Comparison of ENCODE assay signal across 11 cellular contexts in genomic region chr19:55275851-55276719, GRCh38. TPM values are rescaled to one million over a fixed set of nuclear protein-coding genes. Genes with fewer than 3 reads are reported as not detected.
DNase-seq lines count a peak whose midpoint lies in the region; ATAC-seq and TF ChIP-seq lines count a peak whose summit lies in the region.
"Had no signal": no experiment of that assay in that cellular context is flagged by ENCODE, and none has a peak within 500 bp of the region (broad histone marks: within the 10 kb centered on the region; RNA-seq: fewer than 3 reads in every experiment).

No MANE protein-coding gene starts in this region.

- H3K4me3 ChIP-seq in CD4-positive, CD25-positive, alpha-beta regulatory T cell (ENCODE audit: low read depth, low read length) = no peak overlapping the region
- no peak overlapping the region for H3K4me3 ChIP-seq in SJCRH30

- H3K36me3 ChIP-seq in CD4-positive, CD25-positive, alpha-beta regulatory T cell (ENCODE audit: control insufficient read depth, insufficient read depth, low read length) = peaks cover 25% of the 10 kb centered on the region
- peaks cover 6% of the 10 kb centered on the region; the same call in 1 of the 2 replicates for H3K36me3 ChIP-seq in SJCRH30

- no peak overlapping the region for H3K18ac ChIP-seq in H9 (ENCODE audit: insufficient read length, low read depth, low read length)

- H4K91ac ChIP-seq in H9 (ENCODE audit: insufficient read length, low read depth, low read length) = no peak overlapping the region

- no peak overlapping the region for H2AFZ ChIP-seq in H9 (ENCODE audit: low read length)

- H2BK15ac ChIP-seq in H9 (ENCODE audit: low read depth, low read length) = no peak overlapping the region

- no peak overlapping the region for H4K5ac ChIP-seq in H9 (ENCODE audit: insufficient read length, low read depth, low read length)

- peaks cover 4% of the 10 kb centered on the region for H3K23me2 ChIP-seq in H9 (ENCODE audit: insufficient read length, low read depth, low read length, poor library complexity, severe bottlenecking)

- H3K4ac ChIP-seq in H9 (ENCODE audit: low read depth, low read length) = no peak overlapping the region

- H3K79me1 ChIP-seq in H9 (ENCODE audit: insufficient read depth, low read depth, low read length, poor library complexity, severe bottlenecking) = no peaks in the 10 kb centered on the region

- no peak overlapping the region for H3T11ph ChIP-seq in H9 (ENCODE audit: low read length)

- no peak overlapping the region for H3K23ac ChIP-seq in H9 (ENCODE audit: insufficient read length, low read depth, low read length)

- no peak for ATAC-seq in CD4-positive, CD25-positive, alpha-beta regulatory T cell (ENCODE audit: low read depth in 2 of 2)
- ATAC-seq in GM18909 (IDR thresholded peaks at IDR 0.05; ENCODE audit: poor library complexity, unreplicated experiment) = peak; percentile 48
- peak; percentile 57 for ATAC-seq in HG02938 (IDR thresholded peaks at IDR 0.05; ENCODE audit: unreplicated experiment)
- ATAC-seq in T-helper 17 cell = no peak

- H2BK5ac ChIP-seq in H9 (ENCODE audit: insufficient read length, low read length) = no peak overlapping the region

- no peak overlapping the region for H3K14ac ChIP-seq in H9 (ENCODE audit: insufficient read depth, low read length)

- no CpG with 5 or more reads among the region's 17 CpGs for WGBS in H9 (ENCODE audit: extremely low coverage, insufficient read length, low lambda C conversion rate)

- peaks cover 33% of the 10 kb centered on the region for H3K4me1 ChIP-seq in CD4-positive, CD25-positive, alpha-beta regulatory T cell (ENCODE audit: control insufficient read depth, insufficient read depth, low read length, poor library complexity, severe bottlenecking)
- H3K4me1 ChIP-seq in SJCRH30 = peaks cover 5% of the 10 kb centered on the region; the same call in 1 of the 2 replicates
- no peaks in the 10 kb centered on the region; the same call in 1 of the 2 replicates for H3K4me1 ChIP-seq in H9 (ENCODE audit: insufficient read depth, low read length)

- peaks cover under 1 to 37% (median 23%) of the 10 kb centered on the region in 4 donors for H3K4me1 Mint-ChIP-seq in CD4-positive, CD25-positive, alpha-beta regulatory T cell
- H3K4me1 Mint-ChIP-seq in T-helper 17 cell = peaks cover 26% of the 10 kb centered on the region
- H3K4me1 Mint-ChIP-seq in H9 = peaks cover 11 to 12% of the 10 kb centered on the region in 2 experiments

- no peaks in the 10 kb centered on the region for H3K27me3 Mint-ChIP-seq in CD4-positive, CD25-positive, alpha-beta regulatory T cell
- H3K27me3 Mint-ChIP-seq in T-helper 17 cell = no peaks in the 10 kb centered on the region
- H3K27me3 Mint-ChIP-seq in H9 (ENCODE audit: low read depth) = no peaks in the 10 kb centered on the region; the same call in 1 of the 2 replicates

- peaks cover 41% of the 10 kb centered on the region for H3K36me3 Mint-ChIP-seq in CD4-positive, CD25-positive, alpha-beta regulatory T cell
- H3K36me3 Mint-ChIP-seq in T-helper 17 cell (ENCODE audit: low read depth) (peaks cover 8% of the 10 kb centered on the region), H9 (ENCODE audit: insufficient read depth in 1 of 3, low read depth in 3 of 3) (peaks cover 5 to 28% (median 20%) of the 10 kb centered on the region in 3 experiments; a peak in 6 of 7 replicates)

- no peak overlapping the region for H2BK120ac ChIP-seq in H9 (ENCODE audit: low read depth, low read length, poor library complexity, severe bottlenecking)

- no peaks in the 10 kb centered on the region for H3K27me3 ChIP-seq in CD4-positive, CD25-positive, alpha-beta regulatory T cell (ENCODE audit: control insufficient read depth, insufficient read depth, low read length)
- no peaks in the 10 kb centered on the region for H3K27me3 ChIP-seq in SJCRH30
- H3K27me3 ChIP-seq in H9 (ENCODE audit: insufficient read depth, low read length) = no peaks in the 10 kb centered on the region

- peak in 2 of 3 donors; percentile 37 to 50 for DNase-seq in CD4-positive, CD25-positive, alpha-beta regulatory T cell
- DNase-seq in T-helper 17 cell = no peak
- DNase-seq in SJCRH30 = no peak
- no peak for DNase-seq in H9
- DNase-seq in inferior parietal cortex (ENCODE audit: extremely low spot score) = no peak
- DNase-seq in HCEC 1CT = no peak
- DNase-seq: C1 segment of cervical spinal cord, hypothalamus, occipital lobe had no signal

- TF ChIP-seq CTCF in H9 (conservative IDR thresholded peaks at IDR 0.05) = no peak

- no peaks in the 10 kb centered on the region for H3K9me3 ChIP-seq in CD4-positive, CD25-positive, alpha-beta regulatory T cell (ENCODE audit: control insufficient read depth in 2 of 2, low read length in 2 of 2)
- H3K9me3 ChIP-seq in T-helper 17 cell (ENCODE audit: control insufficient read depth, low read length, poor library complexity, severe bottlenecking) (no peaks in the 10 kb centered on the region), SJCRH30 (replicated peaks) (no peaks in the 10 kb centered on the region), H9 (ENCODE audit: control insufficient read depth, low read depth, low read length) (no peaks in the 10 kb centered on the region)

- no peak overlapping the region for H3K56ac ChIP-seq in H9 (ENCODE audit: insufficient read length, low read depth, low read length)

- H3K4me2 ChIP-seq in H9 (ENCODE audit: insufficient read depth, insufficient read length, low read length) = no peak overlapping the region

- H4K8ac ChIP-seq in H9 (replicated peaks; ENCODE audit: insufficient read length, low read depth, low read length) = no peak overlapping the region

- peak overlapping the region in 3 of 4 donors; percentile 55 to 82 (median 62) for H3K4me3 Mint-ChIP-seq in CD4-positive, CD25-positive, alpha-beta regulatory T cell
- H3K4me3 Mint-ChIP-seq in T-helper 17 cell (no peak overlapping the region), H9 (peak overlapping the region in 1 of 2 experiments; percentile 19; a peak in 1 of 5 replicates)

- no peaks in the 10 kb centered on the region for H3K9me3 Mint-ChIP-seq in CD4-positive, CD25-positive, alpha-beta regulatory T cell
- no peaks in the 10 kb centered on the region for H3K9me3 Mint-ChIP-seq in H9

- H3K79me2 ChIP-seq in H9 (ENCODE audit: insufficient read depth, low read length) = no peaks in the 10 kb centered on the region

- no peak overlapping the region for H2BK20ac ChIP-seq in H9 (ENCODE audit: low read depth, low read length, poor library complexity, severe bottlenecking)

- H3K9ac ChIP-seq in H9 (ENCODE audit: extremely low read depth, insufficient read length, low read length) = no peak overlapping the region

- H2BK12ac ChIP-seq in H9 (ENCODE audit: insufficient read length, low read depth, low read length) = no peak overlapping the region

- no peaks in the 10 kb centered on the region for H4K20me1 ChIP-seq in H9 (ENCODE audit: control insufficient read depth, insufficient read depth, insufficient read length)

- peak overlapping the region; percentile 69 to 88 (median 76) for H3K27ac Mint-ChIP-seq in CD4-positive, CD25-positive, alpha-beta regulatory T cell
- H3K27ac Mint-ChIP-seq in T-helper 17 cell (peak overlapping the region; percentile 77), H9 (no peak overlapping the region)

- H3K27ac ChIP-seq in CD4-positive, CD25-positive, alpha-beta regulatory T cell (ENCODE audit: insufficient read depth, low read length, poor library complexity, severe bottlenecking) = peak overlapping the region; percentile 41
- H3K27ac ChIP-seq in SJCRH30 (no peak overlapping the region), H9 (ENCODE audit: insufficient read length, low read depth, low read length) (no peak overlapping the region)

- no peak overlapping the region for H2AK5ac ChIP-seq in H9 (ENCODE audit: insufficient read length, low read length)

RNA-seq across cellular contexts. Expression of gene HSPBP1, which starts 3.8 kb away (rescaled TPM):
- total RNA-seq in CD4-positive, CD25-positive, alpha-beta regulatory T cell = 15.8 TPM
- polyA plus RNA-seq in CD4-positive, CD25-positive, alpha-beta regulatory T cell = 10 to 100 TPM; 30.2 to 37.2 (median 35.1) TPM
- total RNA-seq in T-helper 17 cell = 10 to 100 TPM; 19.1 to 23.1 TPM
- 39.3 and 40.8 TPM in 2 replicates for total RNA-seq in SJCRH30 (2014; rRNA removed; shearing (Covaris generic))
- 47.4 and 50.7 TPM in 2 replicates for total RNA-seq in H9 (2021)

RNA-seq across cellular contexts. Expression of gene BRSK1, which starts 7.7 kb away (rescaled TPM):
- total RNA-seq in CD4-positive, CD25-positive, alpha-beta regulatory T cell = 1.5 TPM
- not detected for polyA plus RNA-seq in CD4-positive, CD25-positive, alpha-beta regulatory T cell
- total RNA-seq in T-helper 17 cell (1 to 10 TPM; 3.0 to 7.4 TPM), H9 (2021) (43.5 and 47.0 TPM in 2 replicates)
- total RNA-seq in SJCRH30 (2014; rRNA removed; shearing (Covaris generic)) = 13.2 and 15.8 TPM in 2 replicates

RNA-seq across cellular contexts. Expression of gene PPP6R1, which starts 17.3 kb away (rescaled TPM):
- total RNA-seq in CD4-positive, CD25-positive, alpha-beta regulatory T cell = 168 TPM
- 10 to 100 TPM; 38.9 to 58.2 (median 44.0) TPM for polyA plus RNA-seq in CD4-positive, CD25-positive, alpha-beta regulatory T cell
- 100 to 1,000 TPM; 183 to 186 TPM for total RNA-seq in T-helper 17 cell
- total RNA-seq in SJCRH30 (2014; rRNA removed; shearing (Covaris generic)) = 39.5 and 44.9 TPM in 2 replicates
- total RNA-seq in H9 (2021) = 76.2 and 79.7 TPM in 2 replicates

RNA-seq across cellular contexts. Expression of gene TMEM86B, which starts 47.5 kb away (rescaled TPM):
- 13.3 TPM for total RNA-seq in CD4-positive, CD25-positive, alpha-beta regulatory T cell
- polyA plus RNA-seq in CD4-positive, CD25-positive, alpha-beta regulatory T cell = under 1 TPM in 3 of 4 donors, not detected in 1; 0.25 to 0.83 (median 0.49) TPM
- 10 to 100 TPM; 12.4 to 12.8 TPM for total RNA-seq in T-helper 17 cell
- 2.3 and 2.5 TPM in 2 replicates for total RNA-seq in SJCRH30 (2014; rRNA removed; shearing (Covaris generic))
- total RNA-seq in H9 (2021) = 3.6 and 4.5 TPM in 2 replicates

RNA-seq across cellular contexts. Expression of gene TMEM150B, which starts 49.1 kb away (rescaled TPM):
- 2.1 TPM for total RNA-seq in CD4-positive, CD25-positive, alpha-beta regulatory T cell
- not detected for polyA plus RNA-seq in CD4-positive, CD25-positive, alpha-beta regulatory T cell
- total RNA-seq in T-helper 17 cell (under 1 TPM in 1 of 2 donors, not detected in 1; 0.75 TPM), H9 (2021) (0.63 TPM in 1 of 2 replicates, not detected in the other)
- total RNA-seq in SJCRH30 (2014; rRNA removed; shearing (Covaris generic)) = not detected in 2 replicates

Comparison
In these comparisons a context has a peak if more than half of its experiments do, and no peak if none do; other contexts are left out.
1. ATAC-seq: peak in GM18909 (single experiment) and HG02938 (single experiment); none in CD4-positive, CD25-positive, alpha-beta regulatory T cell (0 of 2) and T-helper 17 cell (single experiment).
2. DNase-seq: peak in CD4-positive, CD25-positive, alpha-beta regulatory T cell (2 of 3); none in T-helper 17 cell (0 of 3), SJCRH30 (0 of 2), H9 (single experiment), inferior parietal cortex (single experiment) and HCEC 1CT (single experiment).
3. H3K27ac Mint-ChIP-seq: peak in CD4-positive, CD25-positive, alpha-beta regulatory T cell (3 of 3) and T-helper 17 cell (single experiment); none in H9 (0 of 3).